In genomic region chr1:21385022-21385421, GRCh38 we compare ENCODE assay signal across 21 cellular contexts.
"Had no signal": no experiment of that assay in that cellular context is flagged by ENCODE, and none has a peak within 500 bp of the region (broad histone marks: within the 10 kb centered on the region; RNA-seq: fewer than 3 reads in every experiment).

No MANE protein-coding gene starts in this region.

- H3K4me3 ChIP-seq: colonic mucosa, dorsolateral prefrontal cortex, heart left ventricle, lung, spleen, tibial nerve had no signal

- H3K4me1 Mint-ChIP-seq: activated naive CD4-positive, alpha-beta T cell treated with anti-CD3 and anti-CD28 coated beads, Interleukin-2, amount 10 ng/mL, durations not matched to agents 7 days and 5 days; T-cell had no signal

- H3K4me1 ChIP-seq: colonic mucosa, tibial nerve had no signal

- H3K4me3 Mint-ChIP-seq: activated CD4-positive, alpha-beta T cell treated with anti-CD3 and anti-CD28 coated beads, Interleukin-2, amount 10 ng/mL, durations not matched to agents 7 days and 5 days; activated CD8-positive, alpha-beta memory T cell treated with anti-CD3 and anti-CD28 coated beads, Interleukin-2, amount 10 ng/mL, durations not matched to agents 7 days and 5 days; activated CD8-positive, alpha-beta T cell treated with anti-CD3 and anti-CD28 coated beads for 36 hours; activated naive CD4-positive, alpha-beta T cell treated with anti-CD3 and anti-CD28 coated beads, Interleukin-2, amount 10 ng/mL, durations not matched to agents 7 days and 5 days; endodermal cell; naive thymus-derived CD8-positive, alpha-beta T cell; stimulated activated naive CD8-positive, alpha-beta T cell treated with anti-CD3 and anti-CD28 coated beads, Interleukin-15, Interleukin-2, amounts not matched to agents 100 ng/mL and 50 ng/mL, for 24 hours; T-cell had no signal

- H3K27ac ChIP-seq: colonic mucosa, dorsolateral prefrontal cortex, heart left ventricle, spleen, tibial nerve had no signal

- ATAC-seq: activated CD8-positive, alpha-beta memory T cell treated with anti-CD3 and anti-CD28 coated beads, Interleukin-2, amount 10 ng/mL, durations not matched to agents 7 days and 5 days; activated CD8-positive, alpha-beta T cell treated with anti-CD3 and anti-CD28 coated beads for 36 hours; heart left ventricle; naive thymus-derived CD8-positive, alpha-beta T cell; T-cell had no signal

- FAIRE-seq: urothelium cell line had no signal

- H3K9me3 ChIP-seq: colonic mucosa had no signal

- H3K27me3 ChIP-seq: colonic mucosa had no signal

- H3K27ac Mint-ChIP-seq: activated CD4-positive, alpha-beta T cell treated with anti-CD3 and anti-CD28 coated beads, Interleukin-2, amount 10 ng/mL, durations not matched to agents 7 days and 5 days; activated CD8-positive, alpha-beta memory T cell treated with anti-CD3 and anti-CD28 coated beads, Interleukin-2, amount 10 ng/mL, durations not matched to agents 7 days and 5 days; activated CD8-positive, alpha-beta T cell treated with anti-CD3 and anti-CD28 coated beads for 36 hours; activated naive CD4-positive, alpha-beta T cell treated with anti-CD3 and anti-CD28 coated beads, Interleukin-2, amount 10 ng/mL, durations not matched to agents 7 days and 5 days; endodermal cell; progenitor cell of endocrine pancreas; stimulated activated naive CD8-positive, alpha-beta T cell treated with anti-CD3 and anti-CD28 coated beads, Interleukin-15, Interleukin-2, amounts not matched to agents 100 ng/mL and 50 ng/mL, for 24 hours; T-cell had no signal

- H3K36me3 Mint-ChIP-seq: activated naive CD4-positive, alpha-beta T cell treated with anti-CD3 and anti-CD28 coated beads, Interleukin-2, amount 10 ng/mL, durations not matched to agents 7 days and 5 days had no signal

- H3K36me3 ChIP-seq: colonic mucosa, heart left ventricle, spleen, tibial nerve had no signal

- DNase-seq: activated CD4-positive, alpha-beta T cell treated with anti-CD3 and anti-CD28 coated beads, Interleukin-2, amount 10 ng/mL, durations not matched to agents 7 days and 5 days; activated CD4-positive, CD25-positive, alpha-beta regulatory T cell treated with anti-CD3 and anti-CD28 coated beads, Interleukin-2, amount 50 U/mL, for 72 hours; activated CD8-positive, alpha-beta memory T cell treated with anti-CD3 and anti-CD28 coated beads, Interleukin-2, amount 10 ng/mL, durations not matched to agents 7 days and 5 days; activated CD8-positive, alpha-beta T cell treated with anti-CD3 and anti-CD28 coated beads for 36 hours; activated effector memory CD4-positive, alpha-beta T cell treated with anti-CD3 and anti-CD28 coated beads, Interleukin-2, amount 50 U/mL, for 16 hours; activated naive CD4-positive, alpha-beta T cell treated with anti-CD3 and anti-CD28 coated beads, Interleukin-2, amount 10 ng/mL, durations not matched to agents 7 days and 5 days; activated T-cell treated with anti-CD3 and anti-CD28 coated beads for 4 hours; colonic mucosa; dorsolateral prefrontal cortex; endodermal cell; heart left ventricle; islet precursor cell; naive thymus-derived CD8-positive, alpha-beta T cell; spleen; stimulated activated CD4-positive, alpha-beta T cell treated with anti-CD3 and anti-CD28 coated beads, Interleukin-4, amount 100 ng/mL, for 4 hours; T-cell had no signal
